Comparison of ENCODE assay signal across 1 cellular context in the genomic region with DNA sequence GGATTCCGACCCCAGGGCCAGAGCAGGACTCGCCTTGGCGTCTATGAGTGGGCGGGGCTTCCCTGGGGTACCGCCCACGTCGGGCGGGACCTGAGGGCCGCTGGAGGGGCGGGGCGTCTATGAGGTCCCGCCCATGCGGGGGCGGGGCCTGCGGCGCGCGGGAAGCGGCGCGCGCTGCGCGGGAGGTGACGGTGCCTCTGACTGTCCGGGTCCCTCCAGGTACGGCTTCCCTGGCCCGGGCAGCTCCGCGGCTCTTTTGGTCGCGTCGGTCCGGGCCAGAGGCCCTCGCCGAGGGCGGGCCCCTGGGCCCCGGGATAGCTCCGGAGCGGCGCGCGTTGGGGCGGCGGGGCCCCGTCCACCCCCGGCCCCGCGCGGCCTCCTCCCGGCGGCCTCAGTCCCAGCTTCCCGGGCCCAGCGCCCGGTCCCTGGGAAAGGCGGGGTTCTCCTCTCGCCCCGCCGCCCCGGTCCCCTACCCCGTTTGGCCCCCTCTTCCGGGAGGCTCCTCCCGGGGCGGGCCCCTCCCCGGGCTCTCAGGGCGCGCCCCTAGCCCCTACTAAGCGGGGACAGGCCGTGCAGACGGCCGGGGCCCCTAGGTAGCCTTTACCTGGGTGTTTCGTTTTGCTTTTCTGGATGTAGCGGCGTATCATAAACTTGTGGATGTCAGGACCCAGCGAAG.
TF ChIP-seq lines count a peak whose summit lies in the region.

A gene (plus strand): TSS at position 160 of the 676 bp plus-strand sequence. CDS start 745 bp downstream, outside the sequence.

TF ChIP-seq in GM12878, 131 proteins besides CTCF, POLR2A, EP300 and RAD21 (continued from another document):
- TF ChIP-seq, protein P1, sequence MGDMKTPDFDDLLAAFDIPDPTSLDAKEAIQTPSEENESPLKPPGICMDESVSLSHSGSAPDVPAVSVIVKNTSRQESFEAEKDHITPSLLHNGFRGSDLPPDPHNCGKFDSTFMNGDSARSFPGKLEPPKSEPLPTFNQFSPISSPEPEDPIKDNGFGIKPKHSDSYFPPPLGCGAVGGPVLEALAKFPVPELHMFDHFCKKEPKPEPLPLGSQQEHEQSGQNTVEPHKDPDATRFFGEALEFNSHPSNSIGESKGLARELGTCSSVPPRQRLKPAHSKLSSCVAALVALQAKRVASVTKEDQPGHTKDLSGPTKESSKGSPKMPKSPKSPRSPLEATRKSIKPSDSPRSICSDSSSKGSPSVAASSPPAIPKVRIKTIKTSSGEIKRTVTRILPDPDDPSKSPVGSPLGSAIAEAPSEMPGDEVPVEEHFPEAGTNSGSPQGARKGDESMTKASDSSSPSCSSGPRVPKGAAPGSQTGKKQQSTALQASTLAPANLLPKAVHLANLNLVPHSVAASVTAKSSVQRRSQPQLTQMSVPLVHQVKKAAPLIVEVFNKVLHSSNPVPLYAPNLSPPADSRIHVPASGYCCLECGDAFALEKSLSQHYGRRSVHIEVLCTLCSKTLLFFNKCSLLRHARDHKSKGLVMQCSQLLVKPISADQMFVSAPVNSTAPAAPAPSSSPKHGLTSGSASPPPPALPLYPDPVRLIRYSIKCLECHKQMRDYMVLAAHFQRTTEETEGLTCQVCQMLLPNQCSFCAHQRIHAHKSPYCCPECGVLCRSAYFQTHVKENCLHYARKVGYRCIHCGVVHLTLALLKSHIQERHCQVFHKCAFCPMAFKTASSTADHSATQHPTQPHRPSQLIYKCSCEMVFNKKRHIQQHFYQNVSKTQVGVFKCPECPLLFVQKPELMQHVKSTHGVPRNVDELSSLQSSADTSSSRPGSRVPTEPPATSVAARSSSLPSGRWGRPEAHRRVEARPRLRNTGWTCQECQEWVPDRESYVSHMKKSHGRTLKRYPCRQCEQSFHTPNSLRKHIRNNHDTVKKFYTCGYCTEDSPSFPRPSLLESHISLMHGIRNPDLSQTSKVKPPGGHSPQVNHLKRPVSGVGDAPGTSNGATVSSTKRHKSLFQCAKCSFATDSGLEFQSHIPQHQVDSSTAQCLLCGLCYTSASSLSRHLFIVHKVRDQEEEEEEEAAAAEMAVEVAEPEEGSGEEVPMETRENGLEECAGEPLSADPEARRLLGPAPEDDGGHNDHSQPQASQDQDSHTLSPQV (IDR thresholded peaks at IDR 0.05) = no peak
- TF ChIP-seq GABPA (IDR thresholded peaks at IDR 0.05; ENCODE audit: low read depth) (0 out of 2 replicates have a peak, but pooled peaks have one; percentile 41), DPF2 (IDR thresholded peaks at IDR 0.05) (peak; percentile 56; the same call in 1 of the 2 replicates), BHLHE40 (IDR thresholded peaks at IDR 0.05; ENCODE audit: borderline replicate concordance in 1 of 2, low read depth in 2 of 2, low read length in 1 of 2) (peak in 1 of 2 experiments; percentile 33; a peak in 1 of 4 replicates)
